In genomic region chr12:68199127-68199526, GRCh38 we compare ENCODE assay signal across 18 cellular contexts. TPM values are rescaled to one million over a fixed set of nuclear protein-coding genes. Genes with fewer than 3 reads are reported as not detected.
A peak's percentile ranks its signal among the peaks of the same experiment; 100 is the strongest.
DNase-seq lines count a peak whose midpoint lies in the region; ATAC-seq, FAIRE-seq and TF ChIP-seq lines count a peak whose summit lies in the region.
"Had no signal": no experiment of that assay in that cellular context is flagged by ENCODE, and none has a peak within 500 bp of the region (broad histone marks: within the 10 kb centered on the region; RNA-seq: fewer than 3 reads in every experiment).

No MANE protein-coding gene starts in this region.

- no peak overlapping the region for H3K4me3 ChIP-seq in CD4-positive, alpha-beta memory T cell (ENCODE audit: low read length in 2 of 2)
- H3K4me3 ChIP-seq in NT2/D1 (ENCODE audit: insufficient read length, low read depth) (no peak overlapping the region), K562 (no peak overlapping the region)

- peaks cover 41% of the 10 kb centered on the region for H3K4me1 Mint-ChIP-seq in activated CD4-positive, alpha-beta memory T cell treated with anti-CD3 and anti-CD28 coated beads for 36 hours (ENCODE audit: low read depth)
- H3K4me1 Mint-ChIP-seq in activated CD4-positive, alpha-beta memory T cell treated with anti-CD3 and anti-CD28 coated beads, Interleukin-2, amount 10 ng/mL, durations not matched to agents 7 days and 5 days, result peaks cover 49% of the 10 kb centered on the region
- H3K4me1 Mint-ChIP-seq in CD4-positive, alpha-beta memory T cell, result peaks cover 28 to 51% (median 36%) of the 10 kb centered on the region in 4 donors
- no peaks in the 10 kb centered on the region for H3K4me1 Mint-ChIP-seq in MCF 10A (ENCODE audit: insufficient read depth, unreplicated experiment)
- H3K4me1 Mint-ChIP-seq: CD14-positive monocyte had no signal

- H3K27ac Mint-ChIP-seq in activated CD4-positive, alpha-beta memory T cell treated with anti-CD3 and anti-CD28 coated beads for 36 hours, result peak overlapping the region; percentile 87
- H3K27ac Mint-ChIP-seq in activated CD4-positive, alpha-beta memory T cell treated with anti-CD3 and anti-CD28 coated beads, Interleukin-2, amount 10 ng/mL, durations not matched to agents 7 days and 5 days, result no peak overlapping the region
- peak overlapping the region in 3 of 7 donors; percentile 56 to 87 (median 68) for H3K27ac Mint-ChIP-seq in CD4-positive, alpha-beta memory T cell
- H3K27ac Mint-ChIP-seq in MCF 10A (ENCODE audit: low read depth, unreplicated experiment), result no peak overlapping the region
- H3K27ac Mint-ChIP-seq: CD14-positive monocyte had no signal

- no peak overlapping the region for H3K27ac ChIP-seq in CD4-positive, alpha-beta memory T cell (ENCODE audit: low read depth, low read length)
- no peak overlapping the region for H3K27ac ChIP-seq in K562 (ENCODE audit: extremely low read depth, low read depth, low read length)
- H3K27ac ChIP-seq: HL-60 had no signal

- H3K9me3 ChIP-seq in CD4-positive, alpha-beta memory T cell (ENCODE audit: control insufficient read depth in 1 of 2, low read length in 2 of 2), result no peaks in the 10 kb centered on the region
- H3K9me3 ChIP-seq in NT2/D1 (ENCODE audit: insufficient read depth, low read length), result no peaks in the 10 kb centered on the region
- H3K9me3 ChIP-seq in K562 (replicated peaks; ENCODE audit: control insufficient read depth, insufficient read depth, low read depth, low read length), result no peaks in the 10 kb centered on the region

- no peaks in the 10 kb centered on the region for H3K79me2 ChIP-seq in K562 (ENCODE audit: control insufficient read depth, insufficient read depth, low read length)

- no peak for FAIRE-seq in K562 (lab: Jason Lieb, UNC)
- FAIRE-seq: GM12891 had no signal

- no TSS peak for BruUV-seq in K562 (replicated peaks; lab: Mats Ljungman, UMichigan)
- no TSS peak for BruUV-seq in MCF 10A (replicated peaks; lab: Mats Ljungman, UMichigan)

- CTCF ChIA-PET in activated CD4-positive, alpha-beta memory T cell treated with anti-CD3 and anti-CD28 coated beads for 36 hours (lab: Charles Lee), result interaction anchor here (2.3 kb wide), 1 partner anchor 24 kb away, joined by 9 read pairs; no protein-coding TSS in a partner anchor
- CTCF ChIA-PET in activated CD4-positive, alpha-beta memory T cell treated with anti-CD3 and anti-CD28 coated beads, Interleukin-2, amount 10 ng/mL, durations not matched to agents 7 days and 5 days (lab: Charles Lee), result interaction anchor here (1.3 to 2.2 kb wide), 5 partner anchors 9 to 159 kb away, joined by 3 to 8 read pairs (median 5); no protein-coding TSS in a partner anchor
- CTCF ChIA-PET in CD4-positive, alpha-beta memory T cell (lab: Charles Lee; ENCODE audit: partially characterized antibody), result no interaction called here
- CTCF ChIA-PET in K562 (lab: Yijun Ruan, JAX; ENCODE audit: low intra/inter-chr PET ratio) (no interaction called here), MCF 10A (lab: Yijun Ruan, JAX) (interaction anchor here (0.6 kb wide), 2 partner anchors 72 to 77 kb away, joined by 3 read pairs; no protein-coding TSS in a partner anchor)

- peaks cover 37% of the 10 kb centered on the region for H3K4me1 ChIP-seq in CD4-positive, alpha-beta memory T cell (ENCODE audit: insufficient read depth, low read length)
- H3K4me1 ChIP-seq in NT2/D1 (ENCODE audit: insufficient read depth, insufficient read length) (no peaks in the 10 kb centered on the region), K562 (replicated peaks in 1 of 2; ENCODE audit: control insufficient read depth in 2 of 2, insufficient read depth in 2 of 2, low read length in 2 of 2) (no peaks in the 10 kb centered on the region)

- TF ChIP-seq CTCF in K562 (IDR thresholded peaks at IDR 0.05 in 2 of 3, conservative IDR thresholded peaks at IDR 0.05 in 1 of 3; ENCODE audit: insufficient read depth in 2 of 3, low read depth in 1 of 3, low read length in 3 of 3), result no peak
- no peak for TF ChIP-seq CTCF in MCF 10A (IDR thresholded peaks at IDR 0.05; ENCODE audit: unreplicated experiment)

- H3K9me1 ChIP-seq in K562 (ENCODE audit: control insufficient read depth, insufficient read depth, low read length), result no peaks in the 10 kb centered on the region

- POLR2A ChIA-PET in activated CD4-positive, alpha-beta memory T cell treated with anti-CD3 and anti-CD28 coated beads for 36 hours (lab: Charles Lee), result interaction anchor here (1.2 to 2.1 kb wide), 3 partner anchors 18 to 106 kb away, joined by 3 to 8 read pairs (median 3); no protein-coding TSS in a partner anchor
- POLR2A ChIA-PET in activated CD4-positive, alpha-beta memory T cell treated with anti-CD3 and anti-CD28 coated beads, Interleukin-2, amount 10 ng/mL, durations not matched to agents 7 days and 5 days (lab: Charles Lee), result interaction anchor here (1.2 to 1.9 kb wide), 2 partner anchors 18 to 23 kb away, joined by 4 to 6 read pairs; no protein-coding TSS in a partner anchor
- POLR2A ChIA-PET in CD4-positive, alpha-beta memory T cell (lab: Charles Lee; ENCODE audit: partially characterized antibody), result no interaction called here
- POLR2A ChIA-PET in K562 (lab: Yijun Ruan, JAX) (interaction anchor here (0.7 kb wide), 1 partner anchor 691 kb away, joined by 4 read pairs; no protein-coding TSS in a partner anchor), MCF 10A (lab: Yijun Ruan, JAX) (no interaction called here)

- no peak for ATAC-seq in K562
- ATAC-seq in HG02610 (IDR thresholded peaks at IDR 0.05; ENCODE audit: unreplicated experiment), result no peak

- H3K4me3 Mint-ChIP-seq in activated CD4-positive, alpha-beta memory T cell treated with anti-CD3 and anti-CD28 coated beads for 36 hours, result peak overlapping the region; percentile 64
- no peak overlapping the region for H3K4me3 Mint-ChIP-seq in activated CD4-positive, alpha-beta memory T cell treated with anti-CD3 and anti-CD28 coated beads, Interleukin-2, amount 10 ng/mL, durations not matched to agents 7 days and 5 days
- peak overlapping the region in 5 of 8 donors; percentile 77 to 86 (median 83) for H3K4me3 Mint-ChIP-seq in CD4-positive, alpha-beta memory T cell
- no peak overlapping the region for H3K4me3 Mint-ChIP-seq in MCF 10A (ENCODE audit: unreplicated experiment)
- H3K4me3 Mint-ChIP-seq: CD14-positive monocyte had no signal

- H4K20me1 ChIP-seq in K562 (replicated peaks; ENCODE audit: control insufficient read depth, insufficient read depth, low read length), result no peaks in the 10 kb centered on the region; the same call in 1 of the 2 replicates

- H3K36me3 ChIP-seq in CD4-positive, alpha-beta memory T cell (ENCODE audit: insufficient read depth, low read length), result no peaks in the 10 kb centered on the region
- H3K36me3 ChIP-seq in NT2/D1 (ENCODE audit: insufficient read depth, insufficient read length, low read length), result no peaks in the 10 kb centered on the region
- no peaks in the 10 kb centered on the region for H3K36me3 ChIP-seq in K562 (ENCODE audit: control insufficient read depth, insufficient read depth, low read length)

- H2AFZ ChIP-seq in K562 (ENCODE audit: low read depth, low read length), result no peak overlapping the region

- no peaks in the 10 kb centered on the region for H3K27me3 ChIP-seq in CD4-positive, alpha-beta memory T cell (ENCODE audit: insufficient read depth, low read length)
- H3K27me3 ChIP-seq in NT2/D1 (ENCODE audit: insufficient read depth, insufficient read length) (no peaks in the 10 kb centered on the region), K562 (ENCODE audit: control insufficient read depth in 2 of 2, insufficient read depth in 2 of 2, low read length in 2 of 2) (peaks cover 5 to 17% of the 10 kb centered on the region in 2 experiments)

- WGBS in K562 (ENCODE audit: insufficient coverage, low coverage, missing lambda C conversion rate), result 33% methylated on average over 1 of the region's 1 CpG

- no peak for DNase-seq in activated CD4-positive, alpha-beta memory T cell treated with anti-CD3 and anti-CD28 coated beads for 36 hours
- no peak for DNase-seq in activated CD4-positive, alpha-beta memory T cell treated with anti-CD3 and anti-CD28 coated beads, Interleukin-2, amount 10 ng/mL, durations not matched to agents 7 days and 5 days
- DNase-seq in CD4-positive, alpha-beta memory T cell, result no peak
- DNase-seq in NT2/D1 (ENCODE audit: low read depth, low spot score) (peak; percentile 40), K562 (ENCODE audit: extremely low read depth in 1 of 4, low spot score in 3 of 4) (no peak), MCF 10A (ENCODE audit: unreplicated experiment) (no peak), LoVo (ENCODE audit: low spot score) (no peak)
- DNase-seq: Calu3, NCI-H1048, NCI-H2171, OCI-M1, RPMI8226 had no signal

- in situ Hi-C loops in K562 (cut with MboI), result no loop called here

- no peak overlapping the region for H3K4me2 ChIP-seq in K562 (ENCODE audit: insufficient read depth, low read length)

- intact Hi-C loops in activated CD4-positive, alpha-beta memory T cell treated with anti-CD3 and anti-CD28 coated beads for 36 hours (cut with micrococcal nuclease), result loop anchor here (5.0 kb wide), 1 partner anchor 78 kb away; no protein-coding TSS in a partner anchor
- intact Hi-C loops in CD4-positive, alpha-beta memory T cell (cut with micrococcal nuclease), result no loop called here
- intact Hi-C loops in K562 (cut with micrococcal nuclease) (no loop called here), MCF 10A (cut with micrococcal nuclease) (no loop called here)

- TF ChIP-seq EP300 in K562 (IDR thresholded peaks at IDR 0.05; ENCODE audit: low read length), result no peak

- no peaks in the 10 kb centered on the region for H3K36me3 Mint-ChIP-seq in activated CD4-positive, alpha-beta memory T cell treated with anti-CD3 and anti-CD28 coated beads for 36 hours
- H3K36me3 Mint-ChIP-seq in activated CD4-positive, alpha-beta memory T cell treated with anti-CD3 and anti-CD28 coated beads, Interleukin-2, amount 10 ng/mL, durations not matched to agents 7 days and 5 days (ENCODE audit: low read depth), result no peaks in the 10 kb centered on the region
- no peaks in the 10 kb centered on the region for H3K36me3 Mint-ChIP-seq in CD4-positive, alpha-beta memory T cell
- no peaks in the 10 kb centered on the region for H3K36me3 Mint-ChIP-seq in MCF 10A (ENCODE audit: insufficient read depth, unreplicated experiment)
- H3K36me3 Mint-ChIP-seq: CD14-positive monocyte had no signal

- no peak for TF ChIP-seq POLR2A in K562 (conservative IDR thresholded peaks at IDR 0.05)

- no peaks in the 10 kb centered on the region for H3K27me3 Mint-ChIP-seq in activated CD4-positive, alpha-beta memory T cell treated with anti-CD3 and anti-CD28 coated beads for 36 hours
- peaks cover 6% of the 10 kb centered on the region for H3K27me3 Mint-ChIP-seq in activated CD4-positive, alpha-beta memory T cell treated with anti-CD3 and anti-CD28 coated beads, Interleukin-2, amount 10 ng/mL, durations not matched to agents 7 days and 5 days
- H3K27me3 Mint-ChIP-seq in CD4-positive, alpha-beta memory T cell, result no peaks in the 10 kb centered on the region
- H3K27me3 Mint-ChIP-seq in MCF 10A (ENCODE audit: insufficient read depth, unreplicated experiment), result no peaks in the 10 kb centered on the region

- H3K9ac ChIP-seq in NT2/D1 (ENCODE audit: insufficient read length, low read depth), result no peak overlapping the region
- H3K9ac ChIP-seq in K562 (ENCODE audit: insufficient read depth in 1 of 2, low read depth in 2 of 2, low read length in 2 of 2), result no peak overlapping the region

- no peaks in the 10 kb centered on the region for H3K9me3 Mint-ChIP-seq in activated CD4-positive, alpha-beta memory T cell treated with anti-CD3 and anti-CD28 coated beads for 36 hours
- H3K9me3 Mint-ChIP-seq in activated CD4-positive, alpha-beta memory T cell treated with anti-CD3 and anti-CD28 coated beads, Interleukin-2, amount 10 ng/mL, durations not matched to agents 7 days and 5 days, result no peaks in the 10 kb centered on the region
- H3K9me3 Mint-ChIP-seq in CD4-positive, alpha-beta memory T cell, result no peaks in the 10 kb centered on the region
- no peaks in the 10 kb centered on the region for H3K9me3 Mint-ChIP-seq in MCF 10A (ENCODE audit: unreplicated experiment)

- TF ChIP-seq RAD21 in K562 (CRISPR knock-in tag; conservative IDR thresholded peaks at IDR 0.05 in 1 of 2, IDR thresholded peaks at IDR 0.05 in 1 of 2), result no peak

RNA-seq across cellular contexts. Expression of gene IL26, which starts 26.5 kb away (rescaled TPM):
- 1 to 10 TPM; 2.0 to 2.1 TPM for total RNA-seq in activated CD4-positive, alpha-beta memory T cell treated with anti-CD3 and anti-CD28 coated beads for 36 hours
- 1 to 10 TPM; 2.3 to 3.3 TPM for total RNA-seq in activated CD4-positive, alpha-beta memory T cell treated with anti-CD3 and anti-CD28 coated beads, Interleukin-2, amount 10 ng/mL, durations not matched to agents 7 days and 5 days
- total RNA-seq in CD4-positive, alpha-beta memory T cell, result not detected
- under 1 TPM in 1 of 2 donors, not detected in 1; 0.30 TPM for polyA plus RNA-seq in CD4-positive, alpha-beta memory T cell
- not detected in 2 replicates for total RNA-seq in K562 (2011; cell fraction: chromatin; rRNA removed; ENCODE audit: low replicate concordance)
- not detected in 2 replicates for total RNA-seq in K562 (2011; cell fraction: nucleolus; rRNA removed)
- total RNA-seq in K562 (2011; cell fraction: nucleoplasm; rRNA removed), result not detected in 2 replicates
- not detected in 2 replicates for total RNA-seq in K562 (2014; rRNA removed)
- not detected in 2 replicates for total RNA-seq in K562 (2014; rRNA removed; fragmentation: Illumina TruSeq; extraction: Trizol)
- total RNA-seq in K562 (2015; rRNA removed; fragmentation: Illumina TruSeq; extraction: Trizol), result not detected in 2 replicates
- total RNA-seq in K562 (2021), result not detected in 2 replicates
- not detected in 2 replicates for polyA plus RNA-seq in K562 (2011; rRNA removed)
- not detected in 2 replicates for polyA plus RNA-seq in K562 (2011; cell fraction: cytosol; rRNA removed)
- polyA plus RNA-seq in K562 (2011; cell fraction: nucleus; rRNA removed), result not detected in 2 replicates
- polyA plus RNA-seq in K562 (2012), result not detected in 2 replicates
- polyA plus RNA-seq in K562 (2014; fragmentation: Illumina TruSeq; extraction: Trizol), result not detected in 2 replicates
- not detected for polyA plus RNA-seq in K562 (2014; fragmentation: Nextera tagmentation; extraction: Ambion mirVana)
- not detected in 2 replicates for polyA plus RNA-seq in K562 (2014; rRNA removed)
- not detected in 2 replicates for polyA minus RNA-seq in K562 (2011; rRNA and poly(A)+ RNA removed)
- not detected in 2 replicates for polyA minus RNA-seq in K562 (2011; cell fraction: cytosol; rRNA and poly(A)+ RNA removed)
- not detected in 2 replicates for polyA minus RNA-seq in K562 (2011; cell fraction: nucleus; rRNA and poly(A)+ RNA removed)
- total RNA-seq in MCF 10A (2022), result not detected in 2 replicates
- total RNA-seq: A673, Calu3, NCI-H460 had no signal
- polyA plus RNA-seq: CD14-positive monocyte had no signal

RNA-seq across cellular contexts. Expression of gene IFNG, which starts 39.6 kb away (rescaled TPM):
- 100 to 1,000 TPM; 535 to 546 TPM for total RNA-seq in activated CD4-positive, alpha-beta memory T cell treated with anti-CD3 and anti-CD28 coated beads for 36 hours
- 10 to 100 TPM; 22.0 to 25.0 TPM for total RNA-seq in activated CD4-positive, alpha-beta memory T cell treated with anti-CD3 and anti-CD28 coated beads, Interleukin-2, amount 10 ng/mL, durations not matched to agents 7 days and 5 days
- under 1 TPM; 0.55 to 0.73 TPM for total RNA-seq in CD4-positive, alpha-beta memory T cell
- polyA plus RNA-seq in CD4-positive, alpha-beta memory T cell, result 1 to 10 TPM; 2.8 to 3.0 TPM
- not detected in 2 replicates for total RNA-seq in K562 (2011; cell fraction: chromatin; rRNA removed; ENCODE audit: low replicate concordance)
- total RNA-seq in K562 (2011; cell fraction: nucleolus; rRNA removed), result not detected in 2 replicates
- total RNA-seq in K562 (2011; cell fraction: nucleoplasm; rRNA removed), result not detected in 2 replicates
- total RNA-seq in K562 (2014; rRNA removed) (not detected in 2 replicates), K562 (2014; rRNA removed; fragmentation: Illumina TruSeq; extraction: Trizol) (not detected in 2 replicates), K562 (2015; rRNA removed; fragmentation: Illumina TruSeq; extraction: Trizol) (not detected in 2 replicates), K562 (2021) (0.29 and 0.38 TPM in 2 replicates), MCF 10A (2022) (not detected in 2 replicates)
- polyA plus RNA-seq in K562 (2011; rRNA removed) (not detected in 2 replicates), K562 (2014; fragmentation: Illumina TruSeq; extraction: Trizol) (not detected in 2 replicates), K562 (2014; fragmentation: Nextera tagmentation; extraction: Ambion mirVana) (not detected), K562 (2014; rRNA removed) (not detected in 2 replicates)
- polyA plus RNA-seq in K562 (2011; cell fraction: cytosol; rRNA removed), result not detected in 2 replicates
- polyA plus RNA-seq in K562 (2011; cell fraction: nucleus; rRNA removed), result not detected in 2 replicates
- polyA plus RNA-seq in K562 (2012), result not detected in 2 replicates
- not detected in 2 replicates for polyA minus RNA-seq in K562 (2011; rRNA and poly(A)+ RNA removed)
- polyA minus RNA-seq in K562 (2011; cell fraction: cytosol; rRNA and poly(A)+ RNA removed), result not detected in 2 replicates
- not detected in 2 replicates for polyA minus RNA-seq in K562 (2011; cell fraction: nucleus; rRNA and poly(A)+ RNA removed)
- total RNA-seq: A673, Calu3, NCI-H460 had no signal
- polyA plus RNA-seq: CD14-positive monocyte had no signal

RNA-seq across cellular contexts. Expression of gene IL22, which starts 54.3 kb away (rescaled TPM):
- 1 to 10 TPM; 5.4 to 6.4 TPM for total RNA-seq in activated CD4-positive, alpha-beta memory T cell treated with anti-CD3 and anti-CD28 coated beads for 36 hours
- 1 to 10 TPM; 3.8 to 4.7 TPM for total RNA-seq in activated CD4-positive, alpha-beta memory T cell treated with anti-CD3 and anti-CD28 coated beads, Interleukin-2, amount 10 ng/mL, durations not matched to agents 7 days and 5 days
- not detected for total RNA-seq in CD4-positive, alpha-beta memory T cell
- polyA plus RNA-seq in CD4-positive, alpha-beta memory T cell, result under 1 TPM in 1 of 2 donors, not detected in 1; 0.67 TPM
- not detected in 2 replicates for total RNA-seq in K562 (2011; cell fraction: chromatin; rRNA removed; ENCODE audit: low replicate concordance)
- total RNA-seq in K562 (2011; cell fraction: nucleolus; rRNA removed), result not detected in 2 replicates
- not detected in 2 replicates for total RNA-seq in K562 (2011; cell fraction: nucleoplasm; rRNA removed)
- total RNA-seq in K562 (2014; rRNA removed) (not detected in 2 replicates), K562 (2014; rRNA removed; fragmentation: Illumina TruSeq; extraction: Trizol) (not detected in 2 replicates), K562 (2015; rRNA removed; fragmentation: Illumina TruSeq; extraction: Trizol) (not detected in 2 replicates), K562 (2021) (not detected in 2 replicates), MCF 10A (2022) (not detected in 2 replicates)
- polyA plus RNA-seq in K562 (2011; rRNA removed) (not detected in 2 replicates), K562 (2014; fragmentation: Illumina TruSeq; extraction: Trizol) (not detected in 2 replicates), K562 (2014; fragmentation: Nextera tagmentation; extraction: Ambion mirVana) (not detected), K562 (2014; rRNA removed) (not detected in 2 replicates)
- polyA plus RNA-seq in K562 (2011; cell fraction: cytosol; rRNA removed), result not detected in 2 replicates
- not detected in 2 replicates for polyA plus RNA-seq in K562 (2011; cell fraction: nucleus; rRNA removed)
- not detected in 2 replicates for polyA plus RNA-seq in K562 (2012)
- polyA minus RNA-seq in K562 (2011; rRNA and poly(A)+ RNA removed), result not detected in 2 replicates
- polyA minus RNA-seq in K562 (2011; cell fraction: cytosol; rRNA and poly(A)+ RNA removed), result not detected in 2 replicates
- polyA minus RNA-seq in K562 (2011; cell fraction: nucleus; rRNA and poly(A)+ RNA removed), result not detected in 2 replicates
- total RNA-seq: A673, Calu3, NCI-H460 had no signal
- polyA plus RNA-seq: CD14-positive monocyte had no signal

Comparison
In these comparisons a context has a peak if more than half of its experiments do, and no peak if none do; other contexts are left out.
1. H3K4me3 Mint-ChIP-seq: peak in activated CD4-positive, alpha-beta memory T cell treated with anti-CD3 and anti-CD28 coated beads for 36 hours (single experiment) and CD4-positive, alpha-beta memory T cell (5 of 8); none in activated CD4-positive, alpha-beta memory T cell treated with anti-CD3 and anti-CD28 coated beads, Interleukin-2, amount 10 ng/mL, durations not matched to agents 7 days and 5 days (single experiment) and MCF 10A (single experiment).
2. RNA of gene IFNG, which starts 39.6 kb away (total RNA-seq): 535 to 546 TPM in activated CD4-positive, alpha-beta memory T cell treated with anti-CD3 and anti-CD28 coated beads for 36 hours; 22.0 to 25.0 TPM in activated CD4-positive, alpha-beta memory T cell treated with anti-CD3 and anti-CD28 coated beads, Interleukin-2, amount 10 ng/mL, durations not matched to agents 7 days and 5 days, 0.55 to 0.73 TPM in CD4-positive, alpha-beta memory T cell, 0.29 to 0.38 TPM in K562 and not detected in MCF 10A; every median in the first group is over 10 times any median in the second.
3. CTCF ChIA-PET loops: an anchor here in activated CD4-positive, alpha-beta memory T cell treated with anti-CD3 and anti-CD28 coated beads for 36 hours (2.3 kb wide), activated CD4-positive, alpha-beta memory T cell treated with anti-CD3 and anti-CD28 coated beads, Interleukin-2, amount 10 ng/mL, durations not matched to agents 7 days and 5 days (1.3 to 2.2 kb wide) and MCF 10A (0.6 kb wide); none called in CD4-positive, alpha-beta memory T cell and K562.
4. POLR2A ChIA-PET loops: an anchor here in activated CD4-positive, alpha-beta memory T cell treated with anti-CD3 and anti-CD28 coated beads for 36 hours (1.2 to 2.1 kb wide), activated CD4-positive, alpha-beta memory T cell treated with anti-CD3 and anti-CD28 coated beads, Interleukin-2, amount 10 ng/mL, durations not matched to agents 7 days and 5 days (1.2 to 1.9 kb wide) and K562 (0.7 kb wide); none called in CD4-positive, alpha-beta memory T cell and MCF 10A.